In the genomic region with DNA sequence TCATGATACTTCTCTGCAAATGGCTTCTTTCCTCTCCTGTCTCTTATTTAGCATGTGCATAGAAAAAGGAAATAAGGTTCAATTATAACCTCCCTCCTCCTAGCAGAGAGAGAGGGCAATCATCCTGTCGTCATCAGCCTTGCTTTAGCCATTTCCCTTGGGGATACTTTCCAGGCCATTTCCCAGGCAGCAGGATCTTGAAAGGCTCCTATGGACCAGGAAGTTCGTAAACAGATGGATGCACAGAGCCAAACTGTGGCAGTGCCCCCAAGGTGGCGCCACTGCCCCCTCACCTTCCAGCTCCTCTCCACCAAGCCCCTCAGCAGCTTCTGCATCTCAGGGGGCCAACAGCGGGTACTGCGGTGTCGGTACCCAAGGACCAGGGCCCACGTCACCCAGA, we compare ENCODE assay signal across 8 cellular contexts.
DNase-seq lines count a peak whose midpoint lies in the region; ATAC-seq, FAIRE-seq and TF ChIP-seq lines count a peak whose summit lies in the region.

No MANE protein-coding gene starts in this region.

- no peaks in the 10 kb centered on the region for H3K36me3 ChIP-seq in kidney epithelial cell (ENCODE audit: control insufficient read depth, insufficient read depth, low read length)
- H3K36me3 ChIP-seq in testis (ENCODE audit: low read depth, missing control alignments): no peaks in the 10 kb centered on the region

- peak; percentile 58 for DNase-seq in DMS 273 treated with DMSO at 0.1 percent for 48 hours (lab: John Stamatoyannopoulos, UW)
- peak; percentile 31 for DNase-seq in LHCN-M2 (ENCODE audit: low read depth)
- no peak for DNase-seq in kidney epithelial cell (ENCODE audit: low read depth)
- no peak for DNase-seq in testis
- DNase-seq in kidney glomerular epithelial cell (lab: John Stamatoyannopoulos, UW): no peak
- no peak for DNase-seq in HTR-8/SVneo (ENCODE audit: insufficient read length, low spot score)

- H3K4me3 ChIP-seq in kidney epithelial cell (ENCODE audit: low read depth, low read length): no peak overlapping the region
- H3K4me3 ChIP-seq in testis: no peak overlapping the region

- H3K4me1 Mint-ChIP-seq in activated naive CD8-positive, alpha-beta T cell (ENCODE audit: low read depth): peaks cover 46% of the 10 kb centered on the region

- peak; percentile 40 for TF ChIP-seq CTCF in kidney epithelial cell (IDR thresholded peaks at IDR 0.05; ENCODE audit: insufficient read depth, low read length, poor library complexity, severe bottlenecking)
- no peak for TF ChIP-seq CTCF in testis (IDR thresholded peaks at IDR 0.05)

- no peak for TF ChIP-seq POLR2A in testis (IDR thresholded peaks at IDR 0.05)

- H3K27me3 ChIP-seq in kidney epithelial cell (ENCODE audit: control insufficient read depth, insufficient read depth, low read length) (no peaks in the 10 kb centered on the region), testis (no peaks in the 10 kb centered on the region)

- no peak for FAIRE-seq in HTR-8/SVneo (lab: Jason Lieb, UNC)

- 66 to 72% methylated on average over 7 of the region's 7 CpGs for WGBS in testis, 2 donors

- intact Hi-C loops in testis (cut with DNase I; ENCODE audit: low total_unique reads): no loop called here

- no peaks in the 10 kb centered on the region for H3K9me3 Mint-ChIP-seq in activated naive CD8-positive, alpha-beta T cell (ENCODE audit: low read depth)

- H3K27ac ChIP-seq in testis: no peak overlapping the region

- no peaks in the 10 kb centered on the region for H3K9me3 ChIP-seq in testis

- no peak overlapping the region for H3K4me3 Mint-ChIP-seq in activated naive CD8-positive, alpha-beta T cell

- H3K27ac Mint-ChIP-seq in activated naive CD8-positive, alpha-beta T cell: peak overlapping the region; percentile 83

- H3K36me3 Mint-ChIP-seq in activated naive CD8-positive, alpha-beta T cell: peaks cover 2% of the 10 kb centered on the region

- H3K4me1 ChIP-seq in testis: no peaks in the 10 kb centered on the region

- ATAC-seq in HG03196 (IDR thresholded peaks at IDR 0.05; ENCODE audit: unreplicated experiment): no peak

- H3K27me3 Mint-ChIP-seq in activated naive CD8-positive, alpha-beta T cell: no peaks in the 10 kb centered on the region

Comparison
In these comparisons a context has a peak if more than half of its experiments do, and no peak if none do; other contexts are left out.
1. DNase-seq: peak in DMS 273 treated with DMSO at 0.1 percent for 48 hours (single experiment) and LHCN-M2 (single experiment); none in kidney epithelial cell (single experiment), testis (single experiment), kidney glomerular epithelial cell (single experiment) and HTR-8/SVneo (single experiment).